Comparison of ENCODE assay signal across 19 cellular contexts in genomic region chr5:174527936-174528557, GRCh38.
"Had no signal": no experiment of that assay in that cellular context is flagged by ENCODE, and none has a peak within 500 bp of the region (broad histone marks: within the 10 kb centered on the region; RNA-seq: fewer than 3 reads in every experiment).

No MANE protein-coding gene starts in this region.

- H3K9ac ChIP-seq: parathyroid adenoma had no signal

- FAIRE-seq: urothelium cell line had no signal

- H2AFZ ChIP-seq: parathyroid adenoma had no signal

- H3K4me1 Mint-ChIP-seq: central memory CD8-positive, alpha-beta T cell had no signal

- H3K27me3 Mint-ChIP-seq: central memory CD8-positive, alpha-beta T cell had no signal

- H3K27me3 ChIP-seq: stomach had no signal

- H3K4me1 ChIP-seq: gastrocnemius medialis had no signal

- H3K36me3 ChIP-seq: gastrocnemius medialis, stomach, thoracic aorta had no signal

- H3K27ac ChIP-seq: epithelial cell of prostate, gastrocnemius medialis, parathyroid adenoma, stomach, thoracic aorta had no signal

- ATAC-seq: activated T-cell treated with anti-CD3 and anti-CD28 coated beads, Interleukin-2, amount 50 U/mL, for 4 hours; gastrocnemius medialis had no signal

- H3K9me3 Mint-ChIP-seq: activated T-cell treated with anti-CD3 and anti-CD28 coated beads, Interleukin-2, amount 50 U/mL, for 4 hours had no signal

- H3K4me3 ChIP-seq: gastrocnemius medialis, stomach, thoracic aorta had no signal

- H3K27ac Mint-ChIP-seq: activated naive CD8-positive, alpha-beta T cell had no signal

- H3K36me3 Mint-ChIP-seq: activated naive CD8-positive, alpha-beta T cell; brain had no signal

- H3K4me3 Mint-ChIP-seq: activated naive CD8-positive, alpha-beta T cell; activated T-cell treated with anti-CD3 and anti-CD28 coated beads, Interleukin-2, amount 50 U/mL, for 4 hours; brain; central memory CD8-positive, alpha-beta T cell had no signal

- DNase-seq: activated CD4-positive, alpha-beta T cell treated with anti-CD3 and anti-CD28 coated beads, Interleukin-2, amount 50 U/mL, for 4 hours; activated CD4-positive, CD25-positive, alpha-beta regulatory T cell treated with anti-CD3 and anti-CD28 coated beads, Interleukin-2, amount 50 U/mL, for 72 hours; activated gamma-delta T cell; activated T-cell treated with anti-CD3 and anti-CD28 coated beads, Interleukin-2, amount 50 U/mL, for 4 hours; amygdala; cortex of kidney; effector memory CD4-positive, alpha-beta T cell; gastrocnemius medialis; retina; stimulated activated CD4-positive, alpha-beta T cell treated with anti-CD3 and anti-CD28 coated beads, Interleukin-15, amount 100 ng/mL, for 24 hours; stimulated activated CD4-positive, alpha-beta T cell treated with anti-CD3 and anti-CD28 coated beads, Interleukin-4, amount 100 ng/mL, for 4 hours; stomach had no signal

- H3K9me3 ChIP-seq: gastrocnemius medialis, stomach, thoracic aorta had no signal
